18 cellular contexts compared by ENCODE assay signal in genomic region chr10:477620-478019, GRCh38.
"Had no signal": no experiment of that assay in that cellular context is flagged by ENCODE, and none has a peak within 500 bp of the region (broad histone marks: within the 10 kb centered on the region; RNA-seq: fewer than 3 reads in every experiment).

No MANE protein-coding gene starts in this region.

- H3K9me3 ChIP-seq: adrenal gland, colonic mucosa, esophagus squamous epithelium, thoracic aorta, upper lobe of right lung had no signal

- H3K4me3 Mint-ChIP-seq: activated T-cell treated with anti-CD3 and anti-CD28 coated beads, Interleukin-2, amount 50 U/mL, for 72 hours; memory B cell; nephron had no signal

- ATAC-seq: activated T-cell treated with anti-CD3 and anti-CD28 coated beads, Interleukin-2, amount 50 U/mL, for 72 hours; left ventricle myocardium superior; right cardiac atrium; upper lobe of right lung had no signal

- DNase-seq: activated CD4-positive, alpha-beta T cell treated with anti-CD3 and anti-CD28 coated beads, Interleukin-2, amount 50 U/mL, for 4 hours; activated CD4-positive, CD25-positive, alpha-beta regulatory T cell; activated CD8-positive, alpha-beta memory T cell treated with anti-CD3 and anti-CD28 coated beads, Interleukin-2, amount 50 U/mL, for 48 hours; activated T-cell treated with anti-CD3 and anti-CD28 coated beads, Interleukin-2, amount 50 U/mL, for 72 hours; colonic mucosa; esophagus squamous epithelium; hypothalamus; left ventricle myocardium superior; nucleus accumbens; right cardiac atrium; small intestine; stimulated activated CD4-positive, alpha-beta T cell treated with anti-CD3 and anti-CD28 coated beads, Interleukin-4, amount 100 ng/mL, for 4 hours; stimulated activated CD8-positive, alpha-beta memory T cell treated with anti-CD3 and anti-CD28 coated beads, Interleukin-4, amount 100 ng/mL, for 48 hours had no signal

- H3K27ac Mint-ChIP-seq: activated T-cell treated with anti-CD3 and anti-CD28 coated beads, Interleukin-2, amount 50 U/mL, for 72 hours had no signal
